In the genomic region with DNA sequence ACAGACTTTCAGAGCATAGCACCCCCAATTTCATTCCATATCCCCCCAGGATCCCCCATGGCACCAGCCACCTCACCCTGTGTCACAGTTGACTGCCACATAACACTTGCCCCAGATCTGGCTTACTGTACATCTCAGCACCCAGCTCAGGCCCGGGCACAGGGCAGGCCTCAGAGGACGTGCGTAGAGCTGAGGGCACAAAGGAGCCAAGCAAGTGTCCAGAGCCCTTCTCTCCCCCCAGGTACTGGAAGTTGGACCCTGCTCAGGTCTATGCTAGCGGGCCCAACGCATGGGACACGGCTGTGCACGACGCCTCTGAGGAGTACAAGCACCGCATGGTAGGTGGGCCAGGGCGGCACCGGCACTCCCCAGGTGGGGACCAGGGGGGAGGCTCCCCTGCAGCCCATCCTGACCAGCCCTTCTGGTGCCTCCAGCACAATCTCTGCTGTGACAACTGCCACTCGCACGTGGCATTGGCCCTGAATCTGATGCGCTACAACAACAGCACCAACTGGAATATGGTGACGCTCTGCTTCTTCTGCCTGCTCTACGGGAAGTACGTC, we compare ENCODE assay signal across 22 cellular contexts. TPM values are rescaled to one million over a fixed set of nuclear protein-coding genes. Genes with fewer than 3 reads are reported as not detected.
"Had no signal": no experiment of that assay in that cellular context is flagged by ENCODE, and none has a peak within 500 bp of the region (broad histone marks: within the 10 kb centered on the region; RNA-seq: fewer than 3 reads in every experiment).

No MANE protein-coding gene starts in this region.

- DNase-seq: activated CD4-positive, alpha-beta T cell treated with anti-CD3 and anti-CD28 coated beads, Interleukin-2, amount 10 ng/mL, durations not matched to agents 24 days and 14 days; activated CD4-positive, CD25-positive, alpha-beta regulatory T cell; activated CD8-positive, alpha-beta memory T cell treated with anti-CD3 and anti-CD28 coated beads, Interleukin-2, amount 50 U/mL, for 48 hours; activated gamma-delta T cell treated with Interleukin-2 at 50 U/mL for 16 hours; activated naive CD8-positive, alpha-beta T cell treated with anti-CD3 and anti-CD28 coated beads, Interleukin-2, amount 10 ng/mL, durations not matched to agents 7 days and 5 days; activated T-cell treated with anti-CD3 and anti-CD28 coated beads, Interleukin-2, amount 50 U/mL, for 72 hours; brain microvascular endothelial cell; cerebellar nuclear complex; effector memory CD4-positive, alpha-beta T cell; mammary epithelial cell; retina; SJCRH30; stimulated activated CD4-positive, alpha-beta T cell treated with anti-CD3 and anti-CD28 coated beads, Interleukin-4, amount 100 ng/mL, for 4 hours; stimulated activated CD8-positive, alpha-beta memory T cell treated with anti-CD3 and anti-CD28 coated beads, Interleukin-4, amount 100 ng/mL, for 48 hours; trophoblast cell had no signal

- H3K4me3 Mint-ChIP-seq: activated CD4-positive, alpha-beta T cell treated with anti-CD3 and anti-CD28 coated beads, Interleukin-2, amount 10 ng/mL, durations not matched to agents 24 days and 14 days; activated naive CD8-positive, alpha-beta T cell treated with anti-CD3 and anti-CD28 coated beads, Interleukin-2, amount 10 ng/mL, durations not matched to agents 7 days and 5 days; activated T-cell treated with anti-CD3 and anti-CD28 coated beads, Interleukin-2, amount 50 U/mL, for 72 hours; dendritic cell treated with granulocyte-macrophage colony-stimulating factor and Interleukin-4, amounts not matched to agents 40 ng/mL and 50 ng/mL, for 4 days; stimulated activated naive CD8-positive, alpha-beta T cell treated with anti-CD3 and anti-CD28 coated beads, Interleukin-15, Interleukin-2, amounts not matched to agents 100 ng/mL and 50 ng/mL, for 24 hours; T-helper 2 cell treated with Interferon-gamma antibody and Interleukin-4, amounts not matched to agents 5 μg/mL and 100 μg/mL, for 36 hours had no signal

- H3K9me3 Mint-ChIP-seq: activated CD4-positive, alpha-beta T cell treated with anti-CD3 and anti-CD28 coated beads, Interleukin-2, amount 10 ng/mL, durations not matched to agents 24 days and 14 days; activated naive CD8-positive, alpha-beta T cell treated with anti-CD3 and anti-CD28 coated beads, Interleukin-2, amount 10 ng/mL, durations not matched to agents 7 days and 5 days; activated T-cell treated with anti-CD3 and anti-CD28 coated beads, Interleukin-2, amount 50 U/mL, for 72 hours; dendritic cell treated with granulocyte-macrophage colony-stimulating factor and Interleukin-4, amounts not matched to agents 40 ng/mL and 50 ng/mL, for 4 days; stimulated activated naive CD8-positive, alpha-beta T cell treated with anti-CD3 and anti-CD28 coated beads, Interleukin-15, Interleukin-2, amounts not matched to agents 100 ng/mL and 50 ng/mL, for 24 hours; T-helper 2 cell treated with Interferon-gamma antibody and Interleukin-4, amounts not matched to agents 5 μg/mL and 100 μg/mL, for 36 hours had no signal

- H3K4me1 ChIP-seq: SJCRH30 had no signal

- H3K27me3 Mint-ChIP-seq: activated CD4-positive, alpha-beta T cell treated with anti-CD3 and anti-CD28 coated beads, Interleukin-2, amount 10 ng/mL, durations not matched to agents 24 days and 14 days; activated naive CD8-positive, alpha-beta T cell treated with anti-CD3 and anti-CD28 coated beads, Interleukin-2, amount 10 ng/mL, durations not matched to agents 7 days and 5 days; dendritic cell treated with granulocyte-macrophage colony-stimulating factor and Interleukin-4, amounts not matched to agents 40 ng/mL and 50 ng/mL, for 4 days; stimulated activated naive CD8-positive, alpha-beta T cell treated with anti-CD3 and anti-CD28 coated beads, Interleukin-15, Interleukin-2, amounts not matched to agents 100 ng/mL and 50 ng/mL, for 24 hours had no signal

- H3K4me3 ChIP-seq: SJCRH30, skin epidermis, suprapubic skin had no signal

- H3K9me3 ChIP-seq: neutrophil, SJCRH30, suprapubic skin had no signal

- H3K27me3 ChIP-seq: brain microvascular endothelial cell, neutrophil, SJCRH30, suprapubic skin had no signal

- H3K27ac Mint-ChIP-seq: activated CD4-positive, alpha-beta T cell treated with anti-CD3 and anti-CD28 coated beads, Interleukin-2, amount 10 ng/mL, durations not matched to agents 24 days and 14 days; activated T-cell treated with anti-CD3 and anti-CD28 coated beads, Interleukin-2, amount 50 U/mL, for 72 hours; dendritic cell treated with granulocyte-macrophage colony-stimulating factor and Interleukin-4, amounts not matched to agents 40 ng/mL and 50 ng/mL, for 4 days; stimulated activated naive CD8-positive, alpha-beta T cell treated with anti-CD3 and anti-CD28 coated beads, Interleukin-15, Interleukin-2, amounts not matched to agents 100 ng/mL and 50 ng/mL, for 24 hours; T-helper 2 cell treated with Interferon-gamma antibody and Interleukin-4, amounts not matched to agents 5 μg/mL and 100 μg/mL, for 36 hours had no signal

- H3K27ac ChIP-seq: brain microvascular endothelial cell, SJCRH30, suprapubic skin had no signal

RNA-seq across cellular contexts. Expression of a gene that starts 40.8 kb away (rescaled TPM):
- total RNA-seq: activated CD4-positive, alpha-beta T cell treated with anti-CD3 and anti-CD28 coated beads, Interleukin-2, amount 10 ng/mL, durations not matched to agents 24 days and 14 days; activated naive CD8-positive, alpha-beta T cell treated with anti-CD3 and anti-CD28 coated beads, Interleukin-2, amount 10 ng/mL, durations not matched to agents 7 days and 5 days; activated T-cell treated with anti-CD3 and anti-CD28 coated beads, Interleukin-2, amount 50 U/mL, for 72 hours; epithelial cell of proximal tubule; mammary epithelial cell; SJCRH30 had no signal
- polyA plus RNA-seq: mammary epithelial cell had no signal

RNA-seq across cellular contexts. Expression of a gene that starts 49.3 kb away (rescaled TPM):
- total RNA-seq: activated CD4-positive, alpha-beta T cell treated with anti-CD3 and anti-CD28 coated beads, Interleukin-2, amount 10 ng/mL, durations not matched to agents 24 days and 14 days; activated naive CD8-positive, alpha-beta T cell treated with anti-CD3 and anti-CD28 coated beads, Interleukin-2, amount 10 ng/mL, durations not matched to agents 7 days and 5 days; activated T-cell treated with anti-CD3 and anti-CD28 coated beads, Interleukin-2, amount 50 U/mL, for 72 hours; epithelial cell of proximal tubule; SJCRH30 had no signal
